In genomic region chr11:107496011-107496410, GRCh38 we compare ENCODE assay signal across 13 cellular contexts. TPM values are rescaled to one million over a fixed set of nuclear protein-coding genes. Genes with fewer than 3 reads are reported as not detected.
DNase-seq lines count a peak whose midpoint lies in the region; ATAC-seq and TF ChIP-seq lines count a peak whose summit lies in the region.
"Had no signal": no experiment of that assay in that cellular context is flagged by ENCODE, and none has a peak within 500 bp of the region (broad histone marks: within the 10 kb centered on the region; RNA-seq: fewer than 3 reads in every experiment).

No MANE protein-coding gene starts in this region.

- H3K9me2 ChIP-seq in PC-3 (replicated peaks; ENCODE audit: low read length): no peaks in the 10 kb centered on the region

- H3K18ac ChIP-seq in mesenchymal stem cell (ENCODE audit: low read depth in 1 of 2, low read length in 2 of 2): no peak overlapping the region

- no peak overlapping the region for H3K4ac ChIP-seq in mesenchymal stem cell (ENCODE audit: low read depth in 1 of 2, low read length in 2 of 2)

- WGBS in mesenchymal stem cell: 91% methylated on average over 4 of the region's 4 CpGs

- no peaks in the 10 kb centered on the region for H3K36me3 ChIP-seq in PC-3 (ENCODE audit: low read depth, low read length)
- H3K36me3 ChIP-seq in mesenchymal stem cell (ENCODE audit: control insufficient read depth in 1 of 2, insufficient read depth in 2 of 2, low read depth in 1 of 2, low read length in 2 of 2): no peaks in the 10 kb centered on the region

- H3K27ac ChIP-seq in PC-3 (ENCODE audit: low read length) (no peak overlapping the region), mesenchymal stem cell (ENCODE audit: low read length, poor library complexity, severe bottlenecking) (no peak overlapping the region)
- H3K27ac ChIP-seq: stomach had no signal

- H2AK5ac ChIP-seq in mesenchymal stem cell (ENCODE audit: low read length, severe bottlenecking): no peak overlapping the region

- no TSS peak for BruUV-seq in PC-3 (replicated peaks; lab: Mats Ljungman, UMichigan)

- H3K79me1 ChIP-seq in mesenchymal stem cell (replicated peaks; ENCODE audit: low read length, poor library complexity, severe bottlenecking): no peaks in the 10 kb centered on the region

- ATAC-seq in PC-3 (no peak), HG03457 (IDR thresholded peaks at IDR 0.05; ENCODE audit: unreplicated experiment) (no peak), HG03039 (IDR thresholded peaks at IDR 0.05; ENCODE audit: unreplicated experiment) (no peak)
- ATAC-seq: activated CD4-positive, alpha-beta T cell treated with anti-CD3 and anti-CD28 coated beads for 36 hours had no signal

- intact Hi-C loops in PC-3 (cut with micrococcal nuclease): no loop called here

- H2BK15ac ChIP-seq in mesenchymal stem cell (ENCODE audit: low read depth, poor library complexity, severe bottlenecking): no peak overlapping the region

- H3K27me3 ChIP-seq in PC-3 (ENCODE audit: low read length) (no peaks in the 10 kb centered on the region), mesenchymal stem cell (ENCODE audit: control insufficient read depth in 1 of 2, insufficient read depth in 1 of 2, low read length in 2 of 2) (no peaks in the 10 kb centered on the region)
- H3K27me3 ChIP-seq: stomach had no signal

- no peak overlapping the region for H3K4me3 ChIP-seq in PC-3 (ENCODE audit: low read length)
- H3K4me3 ChIP-seq in mesenchymal stem cell (ENCODE audit: insufficient read depth in 1 of 2, low read depth in 1 of 2, low read length in 2 of 2): no peak overlapping the region
- H3K4me3 ChIP-seq: lung, stomach had no signal

- no peaks in the 10 kb centered on the region for H3K79me2 ChIP-seq in PC-3 (ENCODE audit: low read length)

- H2BK5ac ChIP-seq in mesenchymal stem cell (ENCODE audit: low read depth, low read length, poor library complexity, severe bottlenecking): no peak overlapping the region

- no peak overlapping the region for H2BK120ac ChIP-seq in mesenchymal stem cell (ENCODE audit: low read depth, low read length)

- H3F3A ChIP-seq in PC-3 (ENCODE audit: low read length, unreplicated experiment): no peaks in the 10 kb centered on the region

- CTCF ChIA-PET in PC-3 (lab: Charles Lee): no interaction called here

- in situ Hi-C loops in G401 (cut with HindIII; ENCODE audit: low sequenced_read_pairs): no loop called here

- no peak overlapping the region for H3K23ac ChIP-seq in mesenchymal stem cell (ENCODE audit: low read length in 2 of 2)

- no peaks in the 10 kb centered on the region for H3K9me3 ChIP-seq in PC-3 (ENCODE audit: low read length)
- H3K9me3 ChIP-seq in mesenchymal stem cell (ENCODE audit: control insufficient read depth, low read length): no peaks in the 10 kb centered on the region
- H3K9me3 ChIP-seq: stomach had no signal

- H2AFZ ChIP-seq in PC-3 (ENCODE audit: low read length): no peak overlapping the region
- no peak overlapping the region for H2AFZ ChIP-seq in mesenchymal stem cell (ENCODE audit: low read depth, low read length)

- TF ChIP-seq CTCF in PC-3 (conservative IDR thresholded peaks at IDR 0.05; ENCODE audit: low read depth, low read length): no peak

- H3K9ac ChIP-seq in PC-3 (ENCODE audit: low read length): no peak overlapping the region
- H3K9ac ChIP-seq in mesenchymal stem cell (ENCODE audit: low read length): peak overlapping the region; percentile 35

- H4K20me1 ChIP-seq in PC-3 (ENCODE audit: low read length): no peaks in the 10 kb centered on the region

- H4K91ac ChIP-seq in mesenchymal stem cell (ENCODE audit: low read length): no peak overlapping the region

- H2BK12ac ChIP-seq in mesenchymal stem cell (ENCODE audit: low read length in 2 of 2): no peak overlapping the region

- H3K14ac ChIP-seq in mesenchymal stem cell (ENCODE audit: low read length in 2 of 2): no peak overlapping the region

- H3K4me1 ChIP-seq in PC-3 (ENCODE audit: insufficient read depth, low read length): peaks cover 17% of the 10 kb centered on the region
- H3K4me1 ChIP-seq in mesenchymal stem cell (ENCODE audit: control insufficient read depth, insufficient read depth, low read depth, low read length): peaks cover 4% of the 10 kb centered on the region
- H3K4me1 ChIP-seq: stomach had no signal

- H3K4me2 ChIP-seq in PC-3 (ENCODE audit: low read length): no peak overlapping the region
- H3K4me2 ChIP-seq in mesenchymal stem cell (ENCODE audit: low read length, poor library complexity, severe bottlenecking): no peak overlapping the region

- POLR2A ChIA-PET in PC-3 (lab: Charles Lee; ENCODE audit: unreplicated experiment): no interaction called here

- no peak overlapping the region for H4K8ac ChIP-seq in mesenchymal stem cell (ENCODE audit: low read length)

- DNase-seq in COLO829 (ENCODE audit: low spot score) (peak; percentile 39), PC-3 (peak; percentile 10), epidermal melanocyte (ENCODE audit: insufficient read length, low spot score) (peak; percentile 22), mesenchymal stem cell (peak; percentile 18), G401 (ENCODE audit: low spot score) (no peak)
- DNase-seq in stimulated activated CD4-positive, alpha-beta T cell treated with anti-CD3 and anti-CD28 coated beads, Interleukin-12 subunit alpha, Interleukin-12 subunit beta, amount 100 ng/mL, for 4 hours: no peak
- DNase-seq: activated CD4-positive, alpha-beta T cell treated with anti-CD3 and anti-CD28 coated beads for 36 hours; CD8-positive, alpha-beta memory T cell; NCI-H1694 treated with DMSO at 0.1 percent for 48 hours; stomach had no signal

RNA-seq across cellular contexts. Expression of gene CWF19L2, which starts 38.4 kb away (rescaled TPM):
- total RNA-seq in PC-3 (2014; rRNA removed): 8.6 and 13.0 TPM in 2 replicates
- polyA plus RNA-seq in mesenchymal stem cell (2013, experiment 1 of 2): 5.9 TPM
- polyA plus RNA-seq in mesenchymal stem cell (2013, experiment 2 of 2): 5.8 TPM
- total RNA-seq in G401 (2014; rRNA removed; shearing (Covaris generic)): 10.8 and 17.7 TPM in 2 replicates

Comparison
In these comparisons a context has a peak if more than half of its experiments do, and no peak if none do; other contexts are left out.
1. DNase-seq: peak in COLO829 (single experiment), PC-3 (single experiment), epidermal melanocyte (single experiment) and mesenchymal stem cell (single experiment); none in stimulated activated CD4-positive, alpha-beta T cell treated with anti-CD3 and anti-CD28 coated beads, Interleukin-12 subunit alpha, Interleukin-12 subunit beta, amount 100 ng/mL, for 4 hours (single experiment) and G401 (single experiment).